5 cellular contexts compared by ENCODE assay signal in the genomic region with DNA sequence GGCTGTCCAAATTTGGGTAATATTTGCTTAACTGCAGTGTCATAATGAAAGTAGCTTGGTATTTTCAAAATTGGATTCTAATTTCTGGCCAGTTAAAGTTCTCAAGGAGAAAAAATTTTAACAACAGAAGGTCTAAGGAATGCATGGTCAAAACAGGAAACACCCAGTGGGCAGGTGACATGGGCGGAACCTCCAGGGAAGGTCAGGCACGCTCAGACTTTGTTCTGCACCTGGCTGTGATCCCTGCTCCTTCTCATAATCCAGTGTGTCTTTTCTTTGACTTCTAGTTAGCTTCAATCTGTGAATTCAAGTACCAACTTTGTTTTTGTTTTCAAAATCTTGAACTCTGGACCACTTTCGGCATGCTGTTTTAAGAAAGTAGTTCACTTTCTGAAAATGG. TPM values are rescaled to one million over a fixed set of nuclear protein-coding genes. Genes with fewer than 3 reads are reported as not detected.
"Had no signal": no experiment of that assay in that cellular context is flagged by ENCODE, and none has a peak within 500 bp of the region (broad histone marks: within the 10 kb centered on the region; RNA-seq: fewer than 3 reads in every experiment).

No MANE protein-coding gene starts in this region.

RNA-seq across cellular contexts. Expression of gene NPY4R2, which starts 34.2 kb away (rescaled TPM):
- total RNA-seq: HepG2, HT-29, HT1080, K562 had no signal
- polyA plus RNA-seq: HepG2, IgD-negative memory B cell, K562 had no signal
